Comparison of ENCODE assay signal across 8 cellular contexts in the genomic region with DNA sequence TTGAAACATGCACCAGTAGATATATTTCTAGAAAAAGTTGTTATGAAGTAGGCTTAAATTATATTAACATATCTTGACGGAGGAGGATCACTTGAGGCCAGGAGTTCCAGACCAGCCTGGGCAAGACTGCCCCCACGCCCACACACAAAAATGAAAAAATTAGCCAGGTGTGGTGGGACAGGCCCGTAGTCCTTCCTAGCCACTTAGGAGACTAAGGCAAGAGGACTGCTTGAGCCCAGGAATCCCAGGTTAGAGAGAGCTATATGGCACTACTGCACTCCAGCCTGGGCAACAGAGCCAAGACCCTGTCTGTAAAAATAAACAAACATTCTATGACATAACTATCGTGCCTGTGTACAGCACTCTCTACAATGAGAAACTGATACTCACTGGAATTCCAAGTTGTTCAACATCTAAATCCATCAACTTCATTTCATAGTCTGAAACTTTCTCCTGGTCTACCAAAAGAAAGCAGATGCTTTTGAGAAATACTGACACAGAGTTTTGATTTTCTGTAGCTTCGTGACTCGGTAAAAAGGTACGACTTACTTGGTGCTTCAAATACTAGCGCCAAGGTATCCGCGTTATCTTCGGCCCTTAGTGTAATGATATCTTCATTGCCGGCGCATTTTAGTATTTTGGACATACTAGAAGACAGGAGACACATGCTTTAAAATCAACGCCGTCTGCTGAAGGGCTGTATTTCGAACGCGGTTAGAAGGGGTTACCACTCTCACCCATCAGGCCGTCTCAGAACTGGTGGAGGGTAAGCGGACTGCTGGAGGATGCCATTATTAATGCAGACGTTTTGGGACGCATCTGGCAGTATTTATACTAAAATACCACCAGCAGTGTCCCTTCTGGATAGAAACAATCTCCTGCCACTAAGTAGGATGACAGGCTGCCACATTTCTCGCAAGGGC. TPM values are rescaled to one million over a fixed set of nuclear protein-coding genes. Genes with fewer than 3 reads are reported as not detected.
DNase-seq lines count a peak whose midpoint lies in the region; ATAC-seq and TF ChIP-seq lines count a peak whose summit lies in the region.

No MANE protein-coding gene starts in this region.

- peaks cover 48% of the 10 kb centered on the region for H3K79me2 ChIP-seq in SK-N-SH (ENCODE audit: insufficient read depth)

- 4% methylated on average over 23 of the region's 23 CpGs for WGBS in SK-N-SH (ENCODE audit: low lambda C conversion rate)

- no peak overlapping the region for H2AFZ ChIP-seq in SK-N-SH (ENCODE audit: low read depth)

- H3K27ac ChIP-seq in SK-N-SH (ENCODE audit: low read depth in 2 of 2, low read length in 1 of 2) (peak overlapping the region; percentile 76 to 92; a peak in 3 of 4 replicates), iPS-18a (ENCODE audit: low read length) (peak overlapping the region; percentile 71), subcutaneous abdominal adipose tissue (ENCODE audit: low read depth, low read length) (peak overlapping the region; percentile 89)

- H3K9me3 ChIP-seq in SK-N-SH, result no peaks in the 10 kb centered on the region
- no peaks in the 10 kb centered on the region for H3K9me3 ChIP-seq in iPS-18a (ENCODE audit: control insufficient read depth, low read depth, low read length)
- H3K9me3 ChIP-seq in subcutaneous abdominal adipose tissue (ENCODE audit: control insufficient read depth in 5 of 5, low read length in 5 of 5), result no peaks in the 10 kb centered on the region

- peak overlapping the region; percentile 90 for H3K27ac Mint-ChIP-seq in activated CD4-positive, alpha-beta memory T cell treated with anti-CD3 and anti-CD28 coated beads, Interleukin-2, amount 10 ng/mL, durations not matched to agents 7 days and 5 days

- H3K4me1 Mint-ChIP-seq in activated CD4-positive, alpha-beta memory T cell treated with anti-CD3 and anti-CD28 coated beads, Interleukin-2, amount 10 ng/mL, durations not matched to agents 7 days and 5 days, result peaks cover 77% of the 10 kb centered on the region

- POLR2A ChIA-PET in SK-N-SH (lab: Yijun Ruan, JAX), result interaction anchor here (1.2 kb wide), 1 partner anchor 12 kb away, joined by 3 read pairs; no protein-coding TSS in a partner anchor
- POLR2A ChIA-PET in activated CD4-positive, alpha-beta memory T cell treated with anti-CD3 and anti-CD28 coated beads, Interleukin-2, amount 10 ng/mL, durations not matched to agents 7 days and 5 days (lab: Charles Lee), result interaction anchor here (0.7 to 3.9 kb wide), 11 partner anchors 8 to 833 kb away, joined by 3 to 36 read pairs (median 7); no protein-coding TSS in a partner anchor

- H3K36me3 ChIP-seq in SK-N-SH (replicated peaks in 1 of 2; ENCODE audit: control insufficient read depth in 1 of 2, insufficient read depth in 2 of 2, low read length in 1 of 2) (peaks cover 38 to 42% of the 10 kb centered on the region in 2 experiments), iPS-18a (ENCODE audit: control insufficient read depth, low read depth, low read length) (peaks cover 47% of the 10 kb centered on the region), subcutaneous abdominal adipose tissue (ENCODE audit: control insufficient read depth in 5 of 5, insufficient read depth in 5 of 5, low read length in 5 of 5) (peaks cover 10 to 25% (median 16%) of the 10 kb centered on the region in 5 donors)

- peaks cover 29% of the 10 kb centered on the region for H3F3A ChIP-seq in SK-N-SH (replicated peaks; ENCODE audit: insufficient read depth)

- DNase-seq in SK-N-SH, result no peak
- peak; percentile 23 for DNase-seq in activated CD4-positive, alpha-beta memory T cell treated with anti-CD3 and anti-CD28 coated beads, Interleukin-2, amount 10 ng/mL, durations not matched to agents 7 days and 5 days
- DNase-seq in GOT3 (lab: John Stamatoyannopoulos, UW), result no peak

- H3K36me3 Mint-ChIP-seq in activated CD4-positive, alpha-beta memory T cell treated with anti-CD3 and anti-CD28 coated beads, Interleukin-2, amount 10 ng/mL, durations not matched to agents 7 days and 5 days (ENCODE audit: low read depth), result peaks cover 55% of the 10 kb centered on the region

- peaks cover 36% of the 10 kb centered on the region for H4K20me1 ChIP-seq in SK-N-SH (ENCODE audit: insufficient read depth)

- H3K9ac ChIP-seq in SK-N-SH (peak overlapping the region; percentile 85), iPS-18a (ENCODE audit: low read length) (peak overlapping the region; percentile 95), subcutaneous abdominal adipose tissue (ENCODE audit: low read length in 5 of 5) (peak overlapping the region in 4 of 5 donors; percentile 43 to 73 (median 64))

- peak overlapping the region; percentile 86 for H3K4me3 Mint-ChIP-seq in activated CD4-positive, alpha-beta memory T cell treated with anti-CD3 and anti-CD28 coated beads, Interleukin-2, amount 10 ng/mL, durations not matched to agents 7 days and 5 days

- H3K9me3 Mint-ChIP-seq in activated CD4-positive, alpha-beta memory T cell treated with anti-CD3 and anti-CD28 coated beads, Interleukin-2, amount 10 ng/mL, durations not matched to agents 7 days and 5 days, result no peaks in the 10 kb centered on the region

- CTCF ChIA-PET in SK-N-SH (lab: Yijun Ruan, JAX), result interaction anchor here (0.7 to 3.4 kb wide), 2 partner anchors 18 to 74 kb away, joined by 3 to 23 read pairs; no protein-coding TSS in a partner anchor
- CTCF ChIA-PET in activated CD4-positive, alpha-beta memory T cell treated with anti-CD3 and anti-CD28 coated beads, Interleukin-2, amount 10 ng/mL, durations not matched to agents 7 days and 5 days (lab: Charles Lee), result interaction anchor here (0.5 to 2.5 kb wide), 3 partner anchors 17 to 1806 kb away, joined by 3 to 12 read pairs (median 12); no protein-coding TSS in a partner anchor

- H3K4me3 ChIP-seq in SK-N-SH (ENCODE audit: low read depth in 2 of 2, low read length in 1 of 2), result peak overlapping the region; percentile 93
- H3K4me3 ChIP-seq in iPS-18a (ENCODE audit: low read length), result peak overlapping the region; percentile 81
- peak overlapping the region; percentile 82 to 97 (median 92) for H3K4me3 ChIP-seq in subcutaneous abdominal adipose tissue (ENCODE audit: low read depth in 1 of 5, low read length in 5 of 5)

- H3K27me3 Mint-ChIP-seq in activated CD4-positive, alpha-beta memory T cell treated with anti-CD3 and anti-CD28 coated beads, Interleukin-2, amount 10 ng/mL, durations not matched to agents 7 days and 5 days, result no peaks in the 10 kb centered on the region

- TF ChIP-seq RAD21 in SK-N-SH (IDR thresholded peaks at IDR 0.05; ENCODE audit: low read length), result no peak

- H3K9me2 ChIP-seq in SK-N-SH, result no peaks in the 10 kb centered on the region

- TF ChIP-seq EP300 in SK-N-SH (IDR thresholded peaks at IDR 0.05; ENCODE audit: borderline replicate concordance in 1 of 2, low read depth in 1 of 2, low read length in 1 of 2), result no peak

- peak overlapping the region; percentile 95 for H3K4me2 ChIP-seq in SK-N-SH

- H3K4me1 ChIP-seq in SK-N-SH (ENCODE audit: control insufficient read depth in 1 of 2, insufficient read depth in 2 of 2, low read depth in 1 of 2, low read length in 1 of 2), result peaks cover 7 to 16% of the 10 kb centered on the region in 2 experiments; a peak in 3 of 4 replicates
- peaks cover 4% of the 10 kb centered on the region for H3K4me1 ChIP-seq in iPS-18a (ENCODE audit: control insufficient read depth, low read depth, low read length)
- peaks cover 6 to 25% (median 24%) of the 10 kb centered on the region in 5 donors for H3K4me1 ChIP-seq in subcutaneous abdominal adipose tissue (ENCODE audit: control insufficient read depth in 5 of 5, insufficient read depth in 5 of 5, low read length in 5 of 5)

- TF ChIP-seq CTCF in SK-N-SH (IDR thresholded peaks at IDR 0.05), result no peak

- H3K27me3 ChIP-seq in SK-N-SH (ENCODE audit: insufficient read depth) (no peaks in the 10 kb centered on the region), iPS-18a (ENCODE audit: control insufficient read depth, insufficient read depth, low read length) (no peaks in the 10 kb centered on the region), subcutaneous abdominal adipose tissue (ENCODE audit: control insufficient read depth in 5 of 5, insufficient read depth in 4 of 5, low read length in 5 of 5) (no peaks in the 10 kb centered on the region)

- no peak for ATAC-seq in SK-N-SH treated with all-trans-retinoic acid at 6 μM for 48 hours
- ATAC-seq in HG03175 (IDR thresholded peaks at IDR 0.05; ENCODE audit: unreplicated experiment), result no peak
- ATAC-seq in HG03378 (IDR thresholded peaks at IDR 0.05; ENCODE audit: unreplicated experiment), result no peak

TF ChIP-seq in SK-N-SH, 30 proteins besides CTCF, POLR2A, EP300 and RAD21 (continues in another document):
- no peak for TF ChIP-seq GABPA (IDR thresholded peaks at IDR 0.05; ENCODE audit: low read depth)
- no peak for TF ChIP-seq RCOR1 (IDR thresholded peaks at IDR 0.05; ENCODE audit: low read length)
- TF ChIP-seq TEAD4 (IDR thresholded peaks at IDR 0.05; ENCODE audit: borderline replicate concordance, insufficient read depth), result no peak
- no peak for TF ChIP-seq POLR2AphosphoS5 (IDR thresholded peaks at IDR 0.05; ENCODE audit: low read depth, low read length)

TF ChIP-seq in SK-N-SH treated with all-trans-retinoic acid at 6 μM for 48 hours, 23 proteins besides CTCF, POLR2A, EP300 and RAD21 (continues in another document):
- TF ChIP-seq OSR1 (CRISPR knock-in tag; IDR thresholded peaks at IDR 0.05) (no peak), ZC3H10 (CRISPR knock-in tag; IDR thresholded peaks at IDR 0.05) (no peak), ESRRG (CRISPR knock-in tag; IDR thresholded peaks at IDR 0.05) (no peak), ARNTL (CRISPR knock-in tag; IDR thresholded peaks at IDR 0.05; ENCODE audit: borderline replicate concordance, low read depth) (no peak), ZNF70 (CRISPR knock-in tag; IDR thresholded peaks at IDR 0.05) (no peak), CSDC2 (CRISPR knock-in tag; IDR thresholded peaks at IDR 0.05) (no peak), TCF4 (CRISPR knock-in tag; IDR thresholded peaks at IDR 0.05; ENCODE audit: borderline replicate concordance) (no peak), ISL1 (CRISPR knock-in tag; IDR thresholded peaks at IDR 0.05) (no peak)

RNA-seq across cellular contexts. Expression of a gene that starts 1.3 kb away (rescaled TPM):
- 185 and 204 TPM in 2 replicates for polyA plus RNA-seq in SK-N-SH (2012; rRNA removed)
- 197 and 205 TPM in 2 replicates for polyA plus RNA-seq in SK-N-SH (2012; cell fraction: cytosol; rRNA removed)
- polyA plus RNA-seq in SK-N-SH (2012; cell fraction: nucleus; rRNA removed), result 75.7 and 102 TPM in 2 replicates
- 100 to 1,000 TPM; 413 to 415 TPM for total RNA-seq in activated CD4-positive, alpha-beta memory T cell treated with anti-CD3 and anti-CD28 coated beads, Interleukin-2, amount 10 ng/mL, durations not matched to agents 7 days and 5 days

RNA-seq across cellular contexts. Expression of a gene that starts 5.6 kb away (rescaled TPM):
- 165 and 201 TPM in 2 replicates for polyA plus RNA-seq in SK-N-SH (2012; rRNA removed)
- 212 and 252 TPM in 2 replicates for polyA plus RNA-seq in SK-N-SH (2012; cell fraction: cytosol; rRNA removed)
- polyA plus RNA-seq in SK-N-SH (2012; cell fraction: nucleus; rRNA removed), result 42.0 and 62.2 TPM in 2 replicates
- 10 to 100 TPM; 71.2 to 73.3 TPM for total RNA-seq in activated CD4-positive, alpha-beta memory T cell treated with anti-CD3 and anti-CD28 coated beads, Interleukin-2, amount 10 ng/mL, durations not matched to agents 7 days and 5 days

RNA-seq across cellular contexts. Expression of a gene that starts 8.3 kb away (rescaled TPM):
- polyA plus RNA-seq in SK-N-SH (2012; rRNA removed), result 13.9 and 22.7 TPM in 2 replicates
- polyA plus RNA-seq in SK-N-SH (2012; cell fraction: cytosol; rRNA removed), result 19.9 and 22.1 TPM in 2 replicates
- 6.1 and 12.3 TPM in 2 replicates for polyA plus RNA-seq in SK-N-SH (2012; cell fraction: nucleus; rRNA removed)
- total RNA-seq in activated CD4-positive, alpha-beta memory T cell treated with anti-CD3 and anti-CD28 coated beads, Interleukin-2, amount 10 ng/mL, durations not matched to agents 7 days and 5 days, result 10 to 100 TPM; 67.4 to 68.2 TPM
